In genomic region chr10:128537888-128538287, GRCh38 we compare ENCODE assay signal across 27 cellular contexts.
A peak's percentile ranks its signal among the peaks of the same experiment; 100 is the strongest.
DNase-seq lines count a peak whose midpoint lies in the region; ATAC-seq, FAIRE-seq and TF ChIP-seq lines count a peak whose summit lies in the region.
"Had no signal": no experiment of that assay in that cellular context is flagged by ENCODE, and none has a peak within 500 bp of the region (broad histone marks: within the 10 kb centered on the region; RNA-seq: fewer than 3 reads in every experiment).

No MANE protein-coding gene starts in this region.

- H3K9ac ChIP-seq in Loucy (ENCODE audit: low read depth, low read length, poor library complexity, severe bottlenecking) (no peak overlapping the region), K562 (ENCODE audit: insufficient read depth in 1 of 2, low read depth in 2 of 2, low read length in 2 of 2) (no peak overlapping the region), trophoblast cell (ENCODE audit: low read length) (no peak overlapping the region)

- DNase-seq in DMS153 treated with DMSO at 0.1 percent for 48 hours (lab: John Stamatoyannopoulos, UW; ENCODE audit: unreplicated experiment) (peak; percentile 28), DMS153 (lab: John Stamatoyannopoulos, UW) (no peak), K562 (ENCODE audit: extremely low read depth in 1 of 4, low spot score in 3 of 4) (no peak), trophoblast cell (no peak), NCI-H2227 treated with DMSO at 0.1 percent for 48 hours (lab: John Stamatoyannopoulos, UW) (no peak), dermis blood vessel endothelial cell (no peak)
- no peak for DNase-seq in stimulated activated naive CD8-positive, alpha-beta T cell treated with anti-CD3 and anti-CD28 coated beads, Interleukin-15, Interleukin-2, amounts not matched to agents 100 U/mL and 50 U/mL, for 24 hours
- DNase-seq: 8988T; activated CD4-positive, alpha-beta memory T cell treated with anti-CD3 and anti-CD28 coated beads, Interleukin-2, amount 10 ng/mL, durations not matched to agents 7 days and 5 days; activated CD8-positive, alpha-beta memory T cell treated with anti-CD3 and anti-CD28 coated beads, Interleukin-2, amount 50 U/mL, for 48 hours; activated naive CD4-positive, alpha-beta T cell treated with anti-CD3 and anti-CD28 coated beads for 36 hours; CD4-positive, CD25-positive, alpha-beta regulatory T cell; gastrocnemius medialis; HCEC 1CT; hippocampal formation; mammary epithelial cell; NCI-H1092 treated with DMSO at 0.1 percent for 48 hours; NCI-H187 treated with DMSO at 0.1 percent for 48 hours; NCI-H526; Right ventricle myocardium superior; substantia nigra; upper lobe of left lung had no signal

- H3K4ac ChIP-seq in trophoblast cell (ENCODE audit: low read depth, low read length): no peak overlapping the region

- peaks cover 16% of the 10 kb centered on the region for H3K4me1 ChIP-seq in Loucy (ENCODE audit: insufficient read depth, low read length, poor library complexity, severe bottlenecking)
- peaks cover 0 to 9% of the 10 kb centered on the region in 2 experiments; a peak in 2 of 5 replicates for H3K4me1 ChIP-seq in K562 (replicated peaks in 1 of 2; ENCODE audit: control insufficient read depth in 2 of 2, insufficient read depth in 2 of 2, low read length in 2 of 2)
- peaks cover 9 to 17% of the 10 kb centered on the region in 2 experiments for H3K4me1 ChIP-seq in trophoblast cell (ENCODE audit: control insufficient read depth in 1 of 2, insufficient read depth in 2 of 2, low read length in 2 of 2)

- H4K91ac ChIP-seq in trophoblast cell (ENCODE audit: low read depth, low read length): peak overlapping the region; percentile 45

- H3K4me2 ChIP-seq in Loucy (ENCODE audit: low read depth, low read length, poor library complexity, severe bottlenecking) (peak overlapping the region; percentile 51), K562 (ENCODE audit: insufficient read depth, low read length) (no peak overlapping the region), trophoblast cell (ENCODE audit: low read length) (no peak overlapping the region)

- peak overlapping the region; percentile 67 for H2BK12ac ChIP-seq in trophoblast cell (ENCODE audit: low read length)

- H3K9me3 ChIP-seq in Loucy (ENCODE audit: insufficient read depth, low read depth, low read length) (no peaks in the 10 kb centered on the region), K562 (replicated peaks; ENCODE audit: control insufficient read depth, insufficient read depth, low read depth, low read length) (no peaks in the 10 kb centered on the region), trophoblast cell (ENCODE audit: insufficient read depth, low read depth, low read length) (peaks cover 1% of the 10 kb centered on the region)
- H3K9me3 ChIP-seq: gastrocnemius medialis, upper lobe of left lung had no signal

- no peaks in the 10 kb centered on the region for H3K9me1 ChIP-seq in K562 (ENCODE audit: control insufficient read depth, insufficient read depth, low read length)

- no peak for TF ChIP-seq POLR2A in K562 (conservative IDR thresholded peaks at IDR 0.05)

- ATAC-seq in K562: no peak
- no peak for ATAC-seq in stimulated activated naive CD8-positive, alpha-beta T cell treated with anti-CD3 and anti-CD28 coated beads, Interleukin-15, Interleukin-2, amounts not matched to agents 100 U/mL and 50 U/mL, for 24 hours
- ATAC-seq: gastrocnemius medialis; GM12878; natural killer cell treated with Interleukin-12 subunit alpha and Interleukin-12 subunit beta and Interleukin-15 and Interleukin-18, amount 100 ng/mL, for 72 hours; Panc1; stimulated activated memory B cell treated with anti-CD40 and anti-IgM and Interleukin-4, amounts not matched to agents 10 μg/mL and 1 μg/mL and 100 μg/mL, for 72 hours had no signal

- no peak overlapping the region for H2BK120ac ChIP-seq in trophoblast cell (ENCODE audit: insufficient read depth, low read length, poor library complexity)

- H3K23ac ChIP-seq in trophoblast cell (ENCODE audit: low read length): no peak overlapping the region

- H3K79me1 ChIP-seq in trophoblast cell (ENCODE audit: low read length): peaks cover 25% of the 10 kb centered on the region

- no peak overlapping the region for H3K14ac ChIP-seq in trophoblast cell (ENCODE audit: low read length)

- no peak for TF ChIP-seq RAD21 in K562 (CRISPR knock-in tag; conservative IDR thresholded peaks at IDR 0.05 in 1 of 2, IDR thresholded peaks at IDR 0.05 in 1 of 2)

- in situ Hi-C loops in K562 (cut with MboI): no loop called here

- FAIRE-seq in K562 (lab: Jason Lieb, UNC): no peak
- FAIRE-seq: GM12878 had no signal

- intact Hi-C loops in K562 (cut with micrococcal nuclease): no loop called here

- H4K8ac ChIP-seq in trophoblast cell (ENCODE audit: low read depth, low read length): peak overlapping the region; percentile 41

- H3K27ac ChIP-seq in K562 (ENCODE audit: extremely low read depth, low read depth, low read length) (no peak overlapping the region), trophoblast cell (ENCODE audit: low read depth, low read length) (no peak overlapping the region)
- H3K27ac ChIP-seq: gastrocnemius medialis, upper lobe of left lung had no signal

- no peaks in the 10 kb centered on the region for H3K27me3 ChIP-seq in Loucy (ENCODE audit: insufficient read depth, low read length, poor library complexity, severe bottlenecking)
- H3K27me3 ChIP-seq in K562 (ENCODE audit: control insufficient read depth in 2 of 2, insufficient read depth in 2 of 2, low read length in 2 of 2): no peaks in the 10 kb centered on the region
- H3K27me3 ChIP-seq in trophoblast cell (ENCODE audit: insufficient read depth, low read length): no peaks in the 10 kb centered on the region

- POLR2A ChIA-PET in K562 (lab: Yijun Ruan, JAX): interaction anchor here (0.7 kb wide), 1 partner anchor 258 kb away, joined by 4 read pairs; no protein-coding TSS in a partner anchor

- H3K79me2 ChIP-seq in Loucy (ENCODE audit: insufficient read depth, low read length): no peaks in the 10 kb centered on the region
- H3K79me2 ChIP-seq in K562 (ENCODE audit: control insufficient read depth, insufficient read depth, low read length): no peaks in the 10 kb centered on the region
- peaks cover 3% of the 10 kb centered on the region for H3K79me2 ChIP-seq in trophoblast cell (ENCODE audit: control insufficient read depth, insufficient read depth, low read length, poor library complexity)

- no peak overlapping the region for H4K12ac ChIP-seq in trophoblast cell (ENCODE audit: low read depth, low read length)

- no peak overlapping the region for H3K18ac ChIP-seq in trophoblast cell (ENCODE audit: low read length)

- TF ChIP-seq EP300 in K562 (IDR thresholded peaks at IDR 0.05; ENCODE audit: low read length): no peak

- H3K36me3 ChIP-seq in Loucy (ENCODE audit: insufficient read depth, low read length): no peaks in the 10 kb centered on the region
- H3K36me3 ChIP-seq in K562 (ENCODE audit: control insufficient read depth, insufficient read depth, low read length): no peaks in the 10 kb centered on the region
- no peaks in the 10 kb centered on the region for H3K36me3 ChIP-seq in trophoblast cell (ENCODE audit: control insufficient read depth in 1 of 2, insufficient read depth in 2 of 2, low read length in 2 of 2)
- H3K36me3 ChIP-seq: gastrocnemius medialis, upper lobe of left lung had no signal

- H3K4me3 ChIP-seq in Loucy (ENCODE audit: low read length, poor library complexity, severe bottlenecking) (peak overlapping the region; percentile 48), K562 (no peak overlapping the region), trophoblast cell (ENCODE audit: low read depth, low read length) (no peak overlapping the region)
- H3K4me3 ChIP-seq: gastrocnemius medialis, GM12878, upper lobe of left lung had no signal

- TF ChIP-seq CTCF in Loucy (conservative IDR thresholded peaks at IDR 0.05; ENCODE audit: low read length) (no peak), K562 (IDR thresholded peaks at IDR 0.05 in 2 of 3, conservative IDR thresholded peaks at IDR 0.05 in 1 of 3; ENCODE audit: insufficient read depth in 2 of 3, low read depth in 1 of 3, low read length in 3 of 3) (no peak)

- CTCF ChIA-PET in K562 (lab: Yijun Ruan, JAX; ENCODE audit: low intra/inter-chr PET ratio): no interaction called here

- H3F3A ChIP-seq in Loucy (ENCODE audit: low read depth): no peaks in the 10 kb centered on the region

- peak overlapping the region; percentile 66 for H2AFZ ChIP-seq in Loucy (ENCODE audit: low read length)
- H2AFZ ChIP-seq in K562 (ENCODE audit: low read depth, low read length): peak overlapping the region; percentile 47; the same call in 1 of the 2 replicates
- peak overlapping the region; percentile 20 for H2AFZ ChIP-seq in trophoblast cell (ENCODE audit: insufficient read depth, low read length, poor library complexity)

- no peak overlapping the region for H2AK5ac ChIP-seq in trophoblast cell (ENCODE audit: low read length)

- H4K20me1 ChIP-seq in Loucy (ENCODE audit: insufficient read depth, low read length, poor library complexity, severe bottlenecking) (no peaks in the 10 kb centered on the region), K562 (replicated peaks; ENCODE audit: control insufficient read depth, insufficient read depth, low read length) (no peaks in the 10 kb centered on the region)

- no peaks in the 10 kb centered on the region for H3K9me2 ChIP-seq in Loucy (replicated peaks; ENCODE audit: low read depth, low read length)

- 29% methylated on average over 3 of the region's 4 CpGs for WGBS in K562 (ENCODE audit: insufficient coverage, low coverage, missing lambda C conversion rate)
- no CpG with 5 or more reads among the region's 4 CpGs for WGBS in trophoblast cell (ENCODE audit: extremely low coverage, insufficient coverage, insufficient read length)

- no peak overlapping the region for H2BK5ac ChIP-seq in trophoblast cell (ENCODE audit: low read depth, low read length, poor library complexity)

- no TSS peak for BruUV-seq in K562 (replicated peaks; lab: Mats Ljungman, UMichigan)

TF ChIP-seq in K562, 482 proteins besides CTCF, POLR2A, EP300 and RAD21 (continues in another document):
- TF ChIP-seq NONO (IDR thresholded peaks at IDR 0.05; ENCODE audit: low read depth in 2 of 2, low read length in 1 of 2) (no peak), U2AF1 (optimal IDR thresholded peaks at IDR 0.05; ENCODE audit: low read depth, low read length) (no peak)
